ENCODE assay signal across 17 cellular contexts in genomic region chr14:90179357-90179756, GRCh38.
A peak's percentile ranks its signal among the peaks of the same experiment; 100 is the strongest.
DNase-seq lines count a peak whose midpoint lies in the region; ATAC-seq and TF ChIP-seq lines count a peak whose summit lies in the region.
"Had no signal": no experiment of that assay in that cellular context is flagged by ENCODE, and none has a peak within 500 bp of the region (broad histone marks: within the 10 kb centered on the region; RNA-seq: fewer than 3 reads in every experiment).

No MANE protein-coding gene starts in this region.

- H3K27ac ChIP-seq in adrenal gland (peak overlapping the region in 1 of 5 donors; percentile 24), heart left ventricle (peak overlapping the region in 8 of 12 donors; percentile 13 to 76 (median 43))
- no peak overlapping the region for H3K27ac ChIP-seq in effector memory CD4-positive, alpha-beta T cell (ENCODE audit: insufficient read depth, low read length, poor library complexity, severe bottlenecking)
- H3K27ac ChIP-seq: BLaER1 had no signal

- H3K4me1 ChIP-seq in BE2C, result peaks cover 24% of the 10 kb centered on the region
- no peaks in the 10 kb centered on the region for H3K4me1 ChIP-seq in adrenal gland (replicated peaks in 1 of 2)
- H3K4me1 ChIP-seq in heart left ventricle, result peaks cover 0 to 15% (median 0%) of the 10 kb centered on the region in 12 donors
- no peaks in the 10 kb centered on the region for H3K4me1 ChIP-seq in effector memory CD4-positive, alpha-beta T cell (ENCODE audit: control insufficient read depth, insufficient read depth, low read length, poor library complexity, severe bottlenecking)
- H3K4me1 ChIP-seq: BLaER1 had no signal

- H3K9me3 ChIP-seq in BE2C, result no peaks in the 10 kb centered on the region
- no peaks in the 10 kb centered on the region for H3K9me3 ChIP-seq in adrenal gland (replicated peaks in 1 of 3)
- H3K9me3 ChIP-seq in heart left ventricle, result peaks cover 0 to 3% (median 0%) of the 10 kb centered on the region in 12 donors
- H3K9me3 ChIP-seq in effector memory CD4-positive, alpha-beta T cell (ENCODE audit: control insufficient read depth, low read length), result no peaks in the 10 kb centered on the region
- H3K9me3 ChIP-seq: BLaER1 had no signal

- TF ChIP-seq POLR2A in adrenal gland (IDR thresholded peaks at IDR 0.05) (no peak), heart left ventricle (IDR thresholded peaks at IDR 0.05) (no peak)

- no peaks in the 10 kb centered on the region for H3K27me3 ChIP-seq in BE2C
- no peaks in the 10 kb centered on the region for H3K27me3 ChIP-seq in adrenal gland
- no peaks in the 10 kb centered on the region for H3K27me3 ChIP-seq in heart left ventricle
- no peaks in the 10 kb centered on the region for H3K27me3 ChIP-seq in effector memory CD4-positive, alpha-beta T cell (replicated peaks; ENCODE audit: control insufficient read depth, insufficient read depth, low read length, poor library complexity, severe bottlenecking)
- H3K27me3 ChIP-seq: BLaER1 had no signal

- peak; percentile 52 for DNase-seq in BE2C
- peak; percentile 32 to 79 (median 49) for DNase-seq in adrenal gland
- DNase-seq in heart left ventricle, result peak in 1 of 5 donors; percentile 35
- no peak for DNase-seq in left ventricle myocardium superior
- DNase-seq in NCI-H2171 (lab: John Stamatoyannopoulos, UW), result no peak
- DNase-seq in effector memory CD4-positive, alpha-beta T cell, result no peak
- DNase-seq: ACHN; CD4-positive, alpha-beta memory T cell; DMS153; DMS79; GF-D8; HCEC 1CT; IMR-90 had no signal

- ATAC-seq in heart left ventricle (peak; percentile 77 to 84 (median 80)), left ventricle myocardium superior (peak; percentile 91), HG02884 (IDR thresholded peaks at IDR 0.05; ENCODE audit: unreplicated experiment) (no peak), HG03280 (IDR thresholded peaks at IDR 0.05; ENCODE audit: unreplicated experiment) (no peak)
- ATAC-seq: GM23338 had no signal

- no peaks in the 10 kb centered on the region for H3K36me3 ChIP-seq in BE2C
- no peaks in the 10 kb centered on the region for H3K36me3 ChIP-seq in adrenal gland (replicated peaks in 1 of 2)
- no peaks in the 10 kb centered on the region for H3K36me3 ChIP-seq in heart left ventricle
- H3K36me3 ChIP-seq in effector memory CD4-positive, alpha-beta T cell (ENCODE audit: control insufficient read depth, insufficient read depth, low read length), result no peaks in the 10 kb centered on the region
- H3K36me3 ChIP-seq: BLaER1 had no signal

- TF ChIP-seq CTCF in BE2C (IDR thresholded peaks at IDR 0.05; ENCODE audit: low read depth, low read length) (no peak), adrenal gland (IDR thresholded peaks at IDR 0.05) (no peak), heart left ventricle (IDR thresholded peaks at IDR 0.05) (no peak)

- H3K4me3 ChIP-seq in BE2C (ENCODE audit: low read depth, low read length), result no peak overlapping the region
- no peak overlapping the region for H3K4me3 ChIP-seq in adrenal gland
- H3K4me3 ChIP-seq in heart left ventricle, result peak overlapping the region in 2 of 12 donors; percentile 9 to 10
- H3K4me3 ChIP-seq in effector memory CD4-positive, alpha-beta T cell (ENCODE audit: insufficient read depth, low read depth, low read length, poor library complexity, severe bottlenecking), result no peak overlapping the region
- H3K4me3 ChIP-seq: BLaER1, GM23338 had no signal

- intact Hi-C loops in adrenal gland (cut with DNase I), result no loop called here
- intact Hi-C loops in heart left ventricle (cut with DNase I), result no loop called here
- intact Hi-C loops in left ventricle myocardium superior (cut with micrococcal nuclease), result no loop called here

- WGBS in adrenal gland, 4 donors, result 32 to 55% (median 45%) methylated on average over 7 of the region's 7 CpGs
- WGBS in heart left ventricle, 4 donors, result 18 to 48% (median 41%) methylated on average over 7 of the region's 7 CpGs

Comparison
In these comparisons a context has a peak if more than half of its experiments do, and no peak if none do; other contexts are left out.
1. DNase-seq: peak in BE2C (single experiment) and adrenal gland (7 of 7); none in left ventricle myocardium superior (single experiment), NCI-H2171 (single experiment) and effector memory CD4-positive, alpha-beta T cell (0 of 3).
2. ATAC-seq: peak in heart left ventricle (4 of 4) and left ventricle myocardium superior (single experiment); none in HG02884 (single experiment) and HG03280 (single experiment).